28 cellular contexts compared by ENCODE assay signal in the genomic region with DNA sequence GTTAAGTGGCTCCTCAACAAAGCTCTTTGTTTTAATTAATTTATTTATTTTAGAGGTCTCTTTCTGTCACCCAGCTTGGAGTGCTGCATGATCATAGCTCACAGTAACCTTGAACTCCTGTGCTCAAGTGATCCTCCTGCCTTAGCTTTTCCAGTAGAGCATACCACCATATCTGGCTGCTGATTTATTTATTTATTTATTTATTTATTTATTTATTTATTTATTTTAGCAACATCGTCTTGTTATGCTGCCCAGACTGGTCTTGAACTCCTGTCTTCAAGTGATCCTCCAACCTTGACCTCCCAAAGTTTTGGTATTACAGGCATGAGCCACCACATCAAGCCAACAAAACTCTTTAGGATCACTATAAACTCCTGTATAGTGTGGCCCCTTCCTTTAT.
"Had no signal": no experiment of that assay in that cellular context is flagged by ENCODE, and none has a peak within 500 bp of the region (broad histone marks: within the 10 kb centered on the region; RNA-seq: fewer than 3 reads in every experiment).

No MANE protein-coding gene starts in this region.

- H3K4me3 Mint-ChIP-seq: stimulated activated effector memory CD8-positive, alpha-beta T cell treated with anti-CD3 and anti-CD28 coated beads, Interleukin-12 subunit alpha, Interleukin-12 subunit beta, amount 100 ng/mL, for 72 hours; stimulated activated memory B cell treated with anti-CD40 and anti-IgM and Interleukin-4, amounts not matched to agents 10 μg/mL and 1 μg/mL and 100 μg/mL, for 72 hours; stimulated activated naive B cell treated with anti-CD40 and anti-IgM and Interleukin-4, amounts not matched to agents 10 μg/mL and 1 μg/mL and 100 μg/mL, for 72 hours; stimulated activated naive CD8-positive, alpha-beta T cell treated with anti-CD3 and anti-CD28 coated beads, Interleukin-15, amount 100 ng/mL, for 72 hours; stimulated activated naive CD8-positive, alpha-beta T cell treated with anti-CD3 and anti-CD28 coated beads, Interleukin-15, Interleukin-2, amounts not matched to agents 100 ng/mL and 50 ng/mL, for 24 hours; type B pancreatic cell had no signal

- H3K36me3 ChIP-seq: stomach, suprapubic skin, thoracic aorta, thyroid gland, tibial artery, transverse colon, upper lobe of left lung, upper lobe of right lung, uterus, vagina had no signal

- H3K4me1 Mint-ChIP-seq: stimulated activated effector memory CD8-positive, alpha-beta T cell treated with anti-CD3 and anti-CD28 coated beads, Interleukin-12 subunit alpha, Interleukin-12 subunit beta, amount 100 ng/mL, for 72 hours; stimulated activated memory B cell treated with anti-CD40 and anti-IgM and Interleukin-4, amounts not matched to agents 10 μg/mL and 1 μg/mL and 100 μg/mL, for 72 hours; stimulated activated naive B cell treated with anti-CD40 and anti-IgM and Interleukin-4, amounts not matched to agents 10 μg/mL and 1 μg/mL and 100 μg/mL, for 72 hours; stimulated activated naive CD8-positive, alpha-beta T cell treated with anti-CD3 and anti-CD28 coated beads, Interleukin-15, amount 100 ng/mL, for 72 hours had no signal

- H3K4me3 ChIP-seq: stomach, suprapubic skin, testis, thoracic aorta, thyroid gland, tibial artery, tibial nerve, transverse colon, upper lobe of left lung, upper lobe of right lung, uterus, vagina had no signal

- H3K4me1 ChIP-seq: stomach, suprapubic skin, testis, thyroid gland, tibial nerve, transverse colon, upper lobe of left lung, upper lobe of right lung, uterus, vagina had no signal

- FAIRE-seq: urothelium cell line had no signal

- H3K9me3 ChIP-seq: suprapubic skin, testis, thoracic aorta, thyroid gland, transverse colon, upper lobe of right lung, uterus, vagina had no signal

- H3K36me3 Mint-ChIP-seq: stimulated activated effector memory CD8-positive, alpha-beta T cell treated with anti-CD3 and anti-CD28 coated beads, Interleukin-12 subunit alpha, Interleukin-12 subunit beta, amount 100 ng/mL, for 72 hours; stimulated activated naive B cell treated with anti-CD40 and anti-IgM and Interleukin-4, amounts not matched to agents 10 μg/mL and 1 μg/mL and 100 μg/mL, for 72 hours; type B pancreatic cell had no signal

- H3K27ac ChIP-seq: stomach, suprapubic skin, testis, thoracic aorta, thyroid gland, tibial artery, tibial nerve, transverse colon, upper lobe of left lung, upper lobe of right lung, uterus, vagina had no signal

- H3K27ac Mint-ChIP-seq: stimulated activated effector memory CD8-positive, alpha-beta T cell treated with anti-CD3 and anti-CD28 coated beads, Interleukin-12 subunit alpha, Interleukin-12 subunit beta, amount 100 ng/mL, for 72 hours; stimulated activated memory B cell treated with anti-CD40 and anti-IgM and Interleukin-4, amounts not matched to agents 10 μg/mL and 1 μg/mL and 100 μg/mL, for 72 hours; stimulated activated naive B cell treated with anti-CD40 and anti-IgM and Interleukin-4, amounts not matched to agents 10 μg/mL and 1 μg/mL and 100 μg/mL, for 72 hours; stimulated activated naive CD8-positive, alpha-beta T cell treated with anti-CD3 and anti-CD28 coated beads, Interleukin-15, amount 100 ng/mL, for 72 hours; stimulated activated naive CD8-positive, alpha-beta T cell treated with anti-CD3 and anti-CD28 coated beads, Interleukin-15, Interleukin-2, amounts not matched to agents 100 ng/mL and 50 ng/mL, for 24 hours; type B pancreatic cell had no signal

- H3K27me3 Mint-ChIP-seq: stimulated activated memory B cell treated with anti-CD40 and anti-IgM and Interleukin-4, amounts not matched to agents 10 μg/mL and 1 μg/mL and 100 μg/mL, for 72 hours; stimulated activated naive CD8-positive, alpha-beta T cell treated with anti-CD3 and anti-CD28 coated beads, Interleukin-15, amount 100 ng/mL, for 72 hours; stimulated activated naive CD8-positive, alpha-beta T cell treated with anti-CD3 and anti-CD28 coated beads, Interleukin-15, Interleukin-2, amounts not matched to agents 100 ng/mL and 50 ng/mL, for 24 hours; type B pancreatic cell had no signal

- DNase-seq: stimulated activated CD4-positive, alpha-beta T cell treated with anti-CD3 and anti-CD28 coated beads, Interleukin-2, amount 100 ng/mL, for 48 hours; stimulated activated CD4-positive, alpha-beta T cell treated with anti-CD3 and anti-CD28 coated beads, Interleukin-4, amount 100 ng/mL, for 1 hour; stimulated activated CD4-positive, alpha-beta T cell treated with anti-CD3 and anti-CD28 coated beads, Interleukin-4, amount 100 ng/mL, for 24 hours; stimulated activated CD4-positive, alpha-beta T cell treated with anti-CD3 and anti-CD28 coated beads, Interleukin-4, amount 100 ng/mL, for 4 hours; stimulated activated CD8-positive, alpha-beta memory T cell treated with anti-CD3 and anti-CD28 coated beads, Interleukin-4, amount 100 ng/mL, for 48 hours; stimulated activated naive B cell treated with anti-CD40 and anti-IgM and Interleukin-4, amounts not matched to agents 10 μg/mL and 1 μg/mL and 100 μg/mL, for 72 hours; stimulated activated naive CD4-positive, alpha-beta T cell; stimulated activated naive CD4-positive, alpha-beta T cell treated with Interleukin-2 at 50 U/mL for 16 hours; stimulated activated naive CD8-positive, alpha-beta T cell treated with anti-CD3 and anti-CD28 coated beads, Interleukin-15, amount 100 ng/mL, for 72 hours; stimulated activated naive CD8-positive, alpha-beta T cell treated with anti-CD3 and anti-CD28 coated beads, Interleukin-15, Interleukin-2, amounts not matched to agents 100 U/mL and 50 U/mL, for 24 hours; stomach; substantia nigra; testis; thyroid gland; tibial artery; transverse colon; upper lobe of left lung; upper lobe of right lung; uterus had no signal

- ATAC-seq: stimulated activated effector memory CD8-positive, alpha-beta T cell treated with anti-CD3 and anti-CD28 coated beads, Interleukin-12 subunit alpha, Interleukin-12 subunit beta, amount 100 ng/mL, for 72 hours; stimulated activated memory B cell treated with anti-CD40 and anti-IgM and Interleukin-4, amounts not matched to agents 10 μg/mL and 1 μg/mL and 100 μg/mL, for 72 hours; stimulated activated naive B cell treated with anti-CD40 and anti-IgM and Interleukin-4, amounts not matched to agents 10 μg/mL and 1 μg/mL and 100 μg/mL, for 72 hours; stimulated activated naive CD8-positive, alpha-beta T cell treated with anti-CD3 and anti-CD28 coated beads, Interleukin-15, amount 100 ng/mL, for 72 hours; stimulated activated naive CD8-positive, alpha-beta T cell treated with anti-CD3 and anti-CD28 coated beads, Interleukin-15, Interleukin-2, amounts not matched to agents 100 U/mL and 50 U/mL, for 24 hours; upper lobe of right lung had no signal

- H3K9me3 Mint-ChIP-seq: stimulated activated effector memory CD8-positive, alpha-beta T cell treated with anti-CD3 and anti-CD28 coated beads, Interleukin-12 subunit alpha, Interleukin-12 subunit beta, amount 100 ng/mL, for 72 hours; stimulated activated naive B cell treated with anti-CD40 and anti-IgM and Interleukin-4, amounts not matched to agents 10 μg/mL and 1 μg/mL and 100 μg/mL, for 72 hours; stimulated activated naive CD8-positive, alpha-beta T cell treated with anti-CD3 and anti-CD28 coated beads, Interleukin-15, amount 100 ng/mL, for 72 hours; stimulated activated naive CD8-positive, alpha-beta T cell treated with anti-CD3 and anti-CD28 coated beads, Interleukin-15, Interleukin-2, amounts not matched to agents 100 ng/mL and 50 ng/mL, for 24 hours had no signal

- H3K27me3 ChIP-seq: stomach, suprapubic skin, testis, thyroid gland, tibial artery, tibial nerve, transverse colon, upper lobe of left lung, upper lobe of right lung, uterus, vagina had no signal
